14 cellular contexts compared by ENCODE assay signal in genomic region chr11:114091791-114092397, GRCh38.
DNase-seq lines count a peak whose midpoint lies in the region; ATAC-seq lines count a peak whose summit lies in the region.
"Had no signal": no experiment of that assay in that cellular context is flagged by ENCODE, and none has a peak within 500 bp of the region (broad histone marks: within the 10 kb centered on the region; RNA-seq: fewer than 3 reads in every experiment).

No MANE protein-coding gene starts in this region.

- peak overlapping the region in 9 of 11 experiments; percentile 31 to 60 (median 45); a peak in 15 of 22 replicates for H3K4me2 ChIP-seq in BLaER1 treated with 17β-estradiol and CSF1 and Interleukin-3, amounts not matched to agents 10 nM and 100 nM

- ATAC-seq in GM21423 (IDR thresholded peaks at IDR 0.05; ENCODE audit: unreplicated experiment) (no peak), HG03045 (IDR thresholded peaks at IDR 0.05; ENCODE audit: unreplicated experiment) (no peak), HG03342 (IDR thresholded peaks at IDR 0.05; ENCODE audit: unreplicated experiment) (no peak)
- ATAC-seq: mucosa of descending colon had no signal

- no peak overlapping the region for H3K9ac ChIP-seq in BLaER1 treated with 17β-estradiol and CSF1 and Interleukin-3, amounts not matched to agents 10 nM and 100 nM

- peaks cover 0 to 30% (median 14%) of the 10 kb centered on the region in 10 experiments; a peak in 15 of 20 replicates for H3K4me1 ChIP-seq in BLaER1 treated with 17β-estradiol and CSF1 and Interleukin-3, amounts not matched to agents 10 nM and 100 nM

- no peaks in the 10 kb centered on the region for H3K36me3 ChIP-seq in BLaER1 treated with 17β-estradiol and CSF1 and Interleukin-3, amounts not matched to agents 10 nM and 100 nM

- no peak overlapping the region for H3K27ac ChIP-seq in BLaER1 treated with 17β-estradiol and CSF1 and Interleukin-3, amounts not matched to agents 10 nM and 100 nM
- H3K27ac ChIP-seq in angular gyrus (ENCODE audit: low read depth, low read length) (peak overlapping the region; percentile 74), layer of hippocampus (ENCODE audit: low read depth, low read length) (peak overlapping the region; percentile 78)

- no peak overlapping the region for H3K4me3 ChIP-seq in BLaER1 treated with 17β-estradiol and CSF1 and Interleukin-3, amounts not matched to agents 10 nM and 100 nM
- H3K4me3 ChIP-seq: mucosa of descending colon had no signal

- H4K20me1 ChIP-seq in BLaER1 treated with 17β-estradiol and CSF1 and Interleukin-3, amounts not matched to agents 10 nM and 100 nM, result peaks cover 0 to 12% (median 0%) of the 10 kb centered on the region in 11 experiments; a peak in 1 of 22 replicates

- peaks cover 0 to 48% (median 0%) of the 10 kb centered on the region in 11 experiments; a peak in 5 of 22 replicates for H3K27me3 ChIP-seq in BLaER1 treated with 17β-estradiol and CSF1 and Interleukin-3, amounts not matched to agents 10 nM and 100 nM
- H3K27me3 ChIP-seq in layer of hippocampus (ENCODE audit: control insufficient read depth, insufficient read depth, low read length), result no peaks in the 10 kb centered on the region

- peaks cover 0 to 5% (median 0%) of the 10 kb centered on the region in 11 experiments; a peak in 2 of 22 replicates for H3K9me3 ChIP-seq in BLaER1 treated with 17β-estradiol and CSF1 and Interleukin-3, amounts not matched to agents 10 nM and 100 nM (replicated peaks in 1 of 11)
- H3K9me3 ChIP-seq: mucosa of descending colon had no signal

- DNase-seq in retina (peak; percentile 85), superior temporal gyrus (ENCODE audit: extremely low spot score) (no peak)
- DNase-seq: activated CD4-positive, alpha-beta T cell treated with anti-CD3 and anti-CD28 coated beads, Interleukin-2, amount 50 U/mL, for 1 hour; activated naive CD4-positive, alpha-beta T cell treated with anti-CD3 and anti-CD28 coated beads, Interleukin-2, amount 50 U/mL, for 16 hours; effector CD8-positive, alpha-beta T cell; mucosa of descending colon; NCI-H187; NK-92 treated with Interleukin-12 subunit alpha and Interleukin-12 subunit beta, amount 100 ng/mL, for 24 hours had no signal

Comparison
In these comparisons a context has a peak if more than half of its experiments do, and no peak if none do; other contexts are left out.
1. H3K27ac ChIP-seq: peak in angular gyrus (single experiment) and layer of hippocampus (single experiment); none in BLaER1 treated with 17β-estradiol and CSF1 and Interleukin-3, amounts not matched to agents 10 nM and 100 nM (0 of 11).